Comparison of ENCODE assay signal across 1 cellular context in the genomic region with DNA sequence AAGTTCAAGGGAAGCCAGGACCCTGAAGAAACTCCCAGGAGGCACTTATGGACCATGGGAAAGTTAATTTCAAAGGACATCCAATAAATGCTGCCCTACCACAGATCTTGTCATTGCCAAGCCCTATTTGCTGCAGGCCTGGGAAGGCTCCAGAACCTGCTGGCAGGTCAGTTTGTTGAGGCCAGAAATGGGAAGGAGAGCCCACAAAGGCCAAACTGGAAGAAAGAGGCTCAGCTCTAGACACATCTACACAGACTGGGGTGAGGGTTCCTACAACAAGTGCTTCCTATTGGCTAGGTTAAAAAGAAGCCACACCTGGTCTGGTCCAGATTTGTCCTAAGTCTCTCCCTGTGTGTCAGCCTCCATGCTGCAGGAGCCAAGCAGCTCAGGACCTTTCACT.
TF ChIP-seq lines count a peak whose summit lies in the region.

No MANE protein-coding gene starts in this region.

TF ChIP-seq in GM23338, 12 proteins besides CTCF, POLR2A, EP300 and RAD21 (continued from another document):
- TF ChIP-seq, protein P1, sequence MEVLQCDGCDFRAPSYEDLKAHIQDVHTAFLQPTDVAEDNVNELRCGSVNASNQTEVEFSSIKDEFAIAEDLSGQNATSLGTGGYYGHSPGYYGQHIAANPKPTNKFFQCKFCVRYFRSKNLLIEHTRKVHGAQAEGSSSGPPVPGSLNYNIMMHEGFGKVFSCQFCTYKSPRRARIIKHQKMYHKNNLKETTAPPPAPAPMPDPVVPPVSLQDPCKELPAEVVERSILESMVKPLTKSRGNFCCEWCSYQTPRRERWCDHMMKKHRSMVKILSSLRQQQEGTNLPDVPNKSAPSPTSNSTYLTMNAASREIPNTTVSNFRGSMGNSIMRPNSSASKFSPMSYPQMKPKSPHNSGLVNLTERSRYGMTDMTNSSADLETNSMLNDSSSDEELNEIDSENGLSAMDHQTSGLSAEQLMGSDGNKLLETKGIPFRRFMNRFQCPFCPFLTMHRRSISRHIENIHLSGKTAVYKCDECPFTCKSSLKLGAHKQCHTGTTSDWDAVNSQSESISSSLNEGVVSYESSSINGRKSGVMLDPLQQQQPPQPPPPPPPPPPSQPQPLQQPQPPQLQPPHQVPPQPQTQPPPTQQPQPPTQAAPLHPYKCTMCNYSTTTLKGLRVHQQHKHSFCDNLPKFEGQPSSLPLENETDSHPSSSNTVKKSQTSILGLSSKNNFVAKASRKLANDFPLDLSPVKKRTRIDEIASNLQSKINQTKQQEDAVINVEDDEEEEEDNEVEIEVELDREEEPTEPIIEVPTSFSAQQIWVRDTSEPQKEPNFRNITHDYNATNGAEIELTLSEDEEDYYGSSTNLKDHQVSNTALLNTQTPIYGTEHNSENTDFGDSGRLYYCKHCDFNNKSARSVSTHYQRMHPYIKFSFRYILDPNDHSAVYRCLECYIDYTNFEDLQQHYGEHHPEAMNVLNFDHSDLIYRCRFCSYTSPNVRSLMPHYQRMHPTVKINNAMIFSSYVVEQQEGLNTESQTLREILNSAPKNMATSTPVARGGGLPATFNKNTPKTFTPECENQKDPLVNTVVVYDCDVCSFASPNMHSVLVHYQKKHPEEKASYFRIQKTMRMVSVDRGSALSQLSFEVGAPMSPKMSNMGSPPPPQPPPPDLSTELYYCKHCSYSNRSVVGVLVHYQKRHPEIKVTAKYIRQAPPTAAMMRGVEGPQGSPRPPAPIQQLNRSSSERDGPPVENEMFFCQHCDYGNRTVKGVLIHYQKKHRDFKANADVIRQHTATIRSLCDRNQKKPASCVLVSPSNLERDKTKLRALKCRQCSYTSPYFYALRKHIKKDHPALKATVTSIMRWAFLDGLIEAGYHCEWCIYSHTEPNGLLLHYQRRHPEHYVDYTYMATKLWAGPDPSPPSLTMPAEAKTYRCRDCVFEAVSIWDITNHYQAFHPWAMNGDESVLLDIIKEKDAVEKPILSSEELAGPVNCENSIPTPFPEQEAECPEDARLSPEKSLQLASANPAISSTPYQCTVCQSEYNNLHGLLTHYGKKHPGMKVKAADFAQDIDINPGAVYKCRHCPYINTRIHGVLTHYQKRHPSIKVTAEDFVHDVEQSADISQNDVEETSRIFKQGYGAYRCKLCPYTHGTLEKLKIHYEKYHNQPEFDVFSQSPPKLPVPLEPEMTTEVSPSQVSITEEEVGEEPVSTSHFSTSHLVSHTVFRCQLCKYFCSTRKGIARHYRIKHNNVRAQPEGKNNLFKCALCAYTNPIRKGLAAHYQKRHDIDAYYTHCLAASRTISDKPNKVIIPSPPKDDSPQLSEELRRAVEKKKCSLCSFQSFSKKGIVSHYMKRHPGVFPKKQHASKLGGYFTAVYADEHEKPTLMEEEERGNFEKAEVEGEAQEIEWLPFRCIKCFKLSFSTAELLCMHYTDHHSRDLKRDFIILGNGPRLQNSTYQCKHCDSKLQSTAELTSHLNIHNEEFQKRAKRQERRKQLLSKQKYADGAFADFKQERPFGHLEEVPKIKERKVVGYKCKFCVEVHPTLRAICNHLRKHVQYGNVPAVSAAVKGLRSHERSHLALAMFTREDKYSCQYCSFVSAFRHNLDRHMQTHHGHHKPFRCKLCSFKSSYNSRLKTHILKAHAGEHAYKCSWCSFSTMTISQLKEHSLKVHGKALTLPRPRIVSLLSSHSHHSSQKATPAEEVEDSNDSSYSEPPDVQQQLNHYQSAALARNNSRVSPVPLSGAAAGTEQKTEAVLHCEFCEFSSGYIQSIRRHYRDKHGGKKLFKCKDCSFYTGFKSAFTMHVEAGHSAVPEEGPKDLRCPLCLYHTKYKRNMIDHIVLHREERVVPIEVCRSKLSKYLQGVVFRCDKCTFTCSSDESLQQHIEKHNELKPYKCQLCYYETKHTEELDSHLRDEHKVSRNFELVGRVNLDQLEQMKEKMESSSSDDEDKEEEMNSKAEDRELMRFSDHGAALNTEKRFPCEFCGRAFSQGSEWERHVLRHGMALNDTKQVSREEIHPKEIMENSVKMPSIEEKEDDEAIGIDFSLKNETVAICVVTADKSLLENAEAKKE (CRISPR knock-in tag; IDR thresholded peaks at IDR 0.05) = no peak
- TF ChIP-seq EZH2 (IDR thresholded peaks at IDR 0.05; ENCODE audit: low read depth, unreplicated experiment) = no peak
TF ChIP-seq in GM23338: peak in this region for 0.
